In genomic region chr2:98009887-98010760, GRCh38 we compare ENCODE assay signal across 1 cellular context.
TF ChIP-seq lines count a peak whose summit lies in the region.

No MANE protein-coding gene starts in this region.

TF ChIP-seq in H1, 55 proteins besides CTCF, POLR2A, EP300 and RAD21 (continued from another document):
- TF ChIP-seq ATF2 (IDR thresholded peaks at IDR 0.05; ENCODE audit: low read length): no peak
- TF ChIP-seq EGR1 (IDR thresholded peaks at IDR 0.05; ENCODE audit: borderline replicate concordance, low read depth, low read length): no peak
- TF ChIP-seq POU5F1 (IDR thresholded peaks at IDR 0.05; ENCODE audit: low read depth, low read length): no peak
- no peak for TF ChIP-seq SIRT6 (IDR thresholded peaks at IDR 0.05; ENCODE audit: low read length)
- no peak for TF ChIP-seq BRCA1 (IDR thresholded peaks at IDR 0.05; ENCODE audit: low read depth, low read length)
- TF ChIP-seq JUN (IDR thresholded peaks at IDR 0.05; ENCODE audit: low read depth, low read length): no peak
- TF ChIP-seq CBX5 (IDR thresholded peaks at IDR 0.05; ENCODE audit: low read depth, low read length): no peak
TF ChIP-seq in H1: peak in this region for 0.
